Comparison of ENCODE assay signal across 6 cellular contexts in the genomic region with DNA sequence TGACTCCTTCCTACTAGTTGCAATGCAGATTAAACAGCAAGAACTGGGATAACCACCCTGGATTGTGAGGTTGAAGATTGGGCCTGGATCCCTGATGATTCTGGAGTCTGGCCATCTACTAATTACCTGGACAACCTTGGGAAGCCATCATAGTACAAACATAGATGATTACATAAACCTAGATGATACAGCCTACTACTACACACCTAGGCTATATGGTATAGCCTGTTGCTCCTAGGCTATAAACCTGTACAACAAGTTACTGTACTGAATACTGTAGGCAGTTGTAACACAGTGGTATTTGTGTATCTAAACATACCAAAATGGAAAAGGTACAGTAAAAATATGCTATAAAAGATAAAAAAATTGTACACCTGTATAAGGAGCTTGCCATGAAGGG.
"Had no signal": no experiment of that assay in that cellular context is flagged by ENCODE, and none has a peak within 500 bp of the region (broad histone marks: within the 10 kb centered on the region; RNA-seq: fewer than 3 reads in every experiment).

No MANE protein-coding gene starts in this region.

- H3K4me3 ChIP-seq: GM23248, HAP-1 had no signal

- H2AFZ ChIP-seq: GM23248 had no signal

- H3K9ac ChIP-seq: GM23248 had no signal

- H3K4me1 ChIP-seq: HAP-1 had no signal

- H3K27ac ChIP-seq: GM23248 had no signal

- DNase-seq: GM23248, GOT3, H7, IMR-90 had no signal

- ATAC-seq: HCT116 had no signal

- H3K36me3 ChIP-seq: HAP-1 had no signal

- H3K9me3 ChIP-seq: HAP-1 had no signal
